ENCODE assay signal across 12 cellular contexts in genomic region chr4:153513596-153513995, GRCh38. TPM values are rescaled to one million over a fixed set of nuclear protein-coding genes. Genes with fewer than 3 reads are reported as not detected.
A peak's percentile ranks its signal among the peaks of the same experiment; 100 is the strongest.
DNase-seq lines count a peak whose midpoint lies in the region; ATAC-seq, FAIRE-seq and TF ChIP-seq lines count a peak whose summit lies in the region.
"Had no signal": no experiment of that assay in that cellular context is flagged by ENCODE, and none has a peak within 500 bp of the region (broad histone marks: within the 10 kb centered on the region; RNA-seq: fewer than 3 reads in every experiment).

No MANE protein-coding gene starts in this region.

- WGBS in esophagus muscularis mucosa, result 15% methylated on average over 1 of the region's 1 CpG

- peak; percentile 74 for ATAC-seq in sciatic nerve

- H3K9me3 ChIP-seq in esophagus muscularis mucosa, result no peaks in the 10 kb centered on the region

- TF ChIP-seq EP300 in esophagus muscularis mucosa (IDR thresholded peaks at IDR 0.05), result no peak

- FAIRE-seq in RCC 7860 (lab: Jason Lieb, UNC), result peak; percentile 14

- no peak for TF ChIP-seq CTCF in esophagus muscularis mucosa (IDR thresholded peaks at IDR 0.05)

- no peak overlapping the region for H3K4me3 ChIP-seq in esophagus muscularis mucosa

- peak overlapping the region; percentile 17 to 60 (median 46) for H3K27ac ChIP-seq in esophagus muscularis mucosa (replicated peaks in 1 of 4)
- H3K27ac ChIP-seq: 22Rv1 had no signal

- intact Hi-C loops in esophagus muscularis mucosa (cut with DNase I), result no loop called here
- intact Hi-C loops in sciatic nerve (cut with DNase I), result no loop called here

- H3K36me3 ChIP-seq in esophagus muscularis mucosa, result no peaks in the 10 kb centered on the region

- H3K4me1 ChIP-seq in esophagus muscularis mucosa, result peaks cover 29 to 47% (median 40%) of the 10 kb centered on the region in 4 donors

- DNase-seq in NCI-H2227 (lab: John Stamatoyannopoulos, UW; ENCODE audit: unreplicated experiment) (peak; percentile 35), NCI-H2227 treated with DMSO at 0.1 percent for 48 hours (lab: John Stamatoyannopoulos, UW) (no peak), RCC 7860 (ENCODE audit: low spot score) (peak; percentile 19), esophagus muscularis mucosa (ENCODE audit: extremely low spot score) (no peak), sciatic nerve (ENCODE audit: low spot score) (no peak), C1 segment of cervical spinal cord (lab: John Stamatoyannopoulos, UW) (no peak), NCI-H1436 treated with DMSO at 0.1 percent for 48 hours (lab: John Stamatoyannopoulos, UW) (no peak)
- DNase-seq in activated CD8-positive, alpha-beta memory T cell treated with anti-CD3 and anti-CD28 coated beads, Interleukin-2, amount 50 U/mL, for 4 hours, result no peak
- DNase-seq: activated CD8-positive, alpha-beta memory T cell treated with anti-CD3 and anti-CD28 coated beads for 24 hours; effector CD4-positive, alpha-beta T cell; midbrain had no signal

- no peaks in the 10 kb centered on the region for H3K27me3 ChIP-seq in esophagus muscularis mucosa

- TF ChIP-seq POLR2A in esophagus muscularis mucosa (IDR thresholded peaks at IDR 0.05; ENCODE audit: low read depth), result no peak

RNA-seq across cellular contexts. Expression of gene TMEM131L, which starts 47.4 kb away (rescaled TPM):
- total RNA-seq in esophagus muscularis mucosa (10 to 100 TPM; 10.3 to 16.3 (median 12.1) TPM), sciatic nerve (15.2 TPM)

Comparison
In these comparisons a context has a peak if more than half of its experiments do, and no peak if none do; other contexts are left out.
1. DNase-seq: peak in NCI-H2227 (single experiment) and RCC 7860 (single experiment); none in NCI-H2227 treated with DMSO at 0.1 percent for 48 hours (single experiment), esophagus muscularis mucosa (single experiment), sciatic nerve (single experiment), activated CD8-positive, alpha-beta memory T cell treated with anti-CD3 and anti-CD28 coated beads, Interleukin-2, amount 50 U/mL, for 4 hours (single experiment), C1 segment of cervical spinal cord (0 of 14) and NCI-H1436 treated with DMSO at 0.1 percent for 48 hours (single experiment).